Comparison of ENCODE assay signal across 9 cellular contexts in the genomic region with DNA sequence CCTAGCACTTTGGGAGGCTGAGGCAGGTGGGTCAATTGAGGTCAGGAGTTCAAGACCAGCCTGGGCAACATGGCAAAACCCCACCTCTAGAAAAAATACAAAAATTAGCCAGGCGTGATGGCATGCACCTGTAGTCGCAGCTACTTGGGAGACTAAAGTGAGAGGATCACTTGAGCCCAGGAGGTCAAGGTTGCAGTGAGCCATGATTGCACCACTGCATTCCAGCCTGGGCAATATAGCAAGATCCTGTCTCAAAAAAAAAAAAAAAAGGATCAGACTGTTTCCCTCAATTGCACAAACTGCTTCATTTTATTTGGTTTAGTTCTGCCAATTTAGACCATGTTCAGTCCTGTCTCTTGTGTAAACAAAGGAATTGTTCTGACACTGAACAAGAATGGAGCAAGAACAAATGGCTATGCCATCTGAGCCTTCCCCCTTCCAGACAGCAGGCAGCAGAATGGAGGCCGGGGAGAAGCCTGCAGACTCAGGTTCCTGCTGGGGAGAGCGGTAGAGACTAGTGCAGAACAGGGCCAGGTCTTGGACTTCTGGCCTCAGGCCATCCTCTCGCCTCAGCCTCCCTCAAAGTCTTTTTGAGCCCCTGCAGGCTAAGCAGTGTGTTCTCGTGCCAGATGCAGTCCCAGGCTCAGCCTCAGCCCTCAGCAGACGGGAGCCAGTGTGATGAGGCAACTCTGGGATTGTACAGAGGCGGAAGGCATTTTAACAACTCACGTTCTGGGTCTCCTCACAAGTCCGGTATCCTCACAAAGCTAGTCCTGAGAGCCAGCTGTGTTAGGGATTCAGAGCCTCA. TPM values are rescaled to one million over a fixed set of nuclear protein-coding genes. Genes with fewer than 3 reads are reported as not detected.
A peak's percentile ranks its signal among the peaks of the same experiment; 100 is the strongest.
DNase-seq lines count a peak whose midpoint lies in the region; ATAC-seq and TF ChIP-seq lines count a peak whose summit lies in the region.
"Had no signal": no experiment of that assay in that cellular context is flagged by ENCODE, and none has a peak within 500 bp of the region (broad histone marks: within the 10 kb centered on the region; RNA-seq: fewer than 3 reads in every experiment).

No MANE protein-coding gene starts in this region.

- peak overlapping the region; percentile 43 for H3K27ac Mint-ChIP-seq in activated CD8-positive, alpha-beta T cell treated with anti-CD3 and anti-CD28 coated beads, Interleukin-2, amount 10 ng/mL, durations not matched to agents 7 days and 5 days
- no peak overlapping the region for H3K27ac Mint-ChIP-seq in activated CD8-positive, alpha-beta T cell treated with anti-CD3 and anti-CD28 coated beads for 36 hours
- peak overlapping the region; percentile 70 for H3K27ac Mint-ChIP-seq in central memory CD8-positive, alpha-beta T cell (ENCODE audit: low read depth)

- ATAC-seq in activated CD8-positive, alpha-beta T cell treated with anti-CD3 and anti-CD28 coated beads, Interleukin-2, amount 10 ng/mL, durations not matched to agents 7 days and 5 days, result no peak
- ATAC-seq in activated CD8-positive, alpha-beta T cell treated with anti-CD3 and anti-CD28 coated beads for 36 hours, result no peak
- ATAC-seq in central memory CD8-positive, alpha-beta T cell (replicated peaks; ENCODE audit: extremely low read depth, poor library complexity, severe bottlenecking), result no peak
- ATAC-seq in right lobe of liver (peak in 3 of 4 donors; percentile 4 to 51 (median 31)), GM21576 (IDR thresholded peaks at IDR 0.05; ENCODE audit: unreplicated experiment) (no peak)

- intact Hi-C loops in activated CD8-positive, alpha-beta T cell treated with anti-CD3 and anti-CD28 coated beads for 36 hours (cut with micrococcal nuclease), result no loop called here
- intact Hi-C loops in right lobe of liver (cut with DNase I), result no loop called here

- no peaks in the 10 kb centered on the region for H3K9me3 Mint-ChIP-seq in activated CD8-positive, alpha-beta T cell treated with anti-CD3 and anti-CD28 coated beads, Interleukin-2, amount 10 ng/mL, durations not matched to agents 7 days and 5 days (ENCODE audit: insufficient read depth)
- H3K9me3 Mint-ChIP-seq in activated CD8-positive, alpha-beta T cell treated with anti-CD3 and anti-CD28 coated beads for 36 hours, result no peaks in the 10 kb centered on the region
- H3K9me3 Mint-ChIP-seq in central memory CD8-positive, alpha-beta T cell, result no peaks in the 10 kb centered on the region

- no peaks in the 10 kb centered on the region for H3K9me3 ChIP-seq in right lobe of liver

- H3K36me3 Mint-ChIP-seq in activated CD8-positive, alpha-beta T cell treated with anti-CD3 and anti-CD28 coated beads, Interleukin-2, amount 10 ng/mL, durations not matched to agents 7 days and 5 days (ENCODE audit: low read depth), result peaks cover 53% of the 10 kb centered on the region
- H3K36me3 Mint-ChIP-seq in activated CD8-positive, alpha-beta T cell treated with anti-CD3 and anti-CD28 coated beads for 36 hours (ENCODE audit: low read depth), result peaks cover 23% of the 10 kb centered on the region
- H3K36me3 Mint-ChIP-seq in central memory CD8-positive, alpha-beta T cell (ENCODE audit: insufficient read depth), result peaks cover 51% of the 10 kb centered on the region

- CTCF ChIA-PET in activated CD8-positive, alpha-beta T cell treated with anti-CD3 and anti-CD28 coated beads, Interleukin-2, amount 10 ng/mL, durations not matched to agents 7 days and 5 days (lab: Charles Lee), result no interaction called here
- CTCF ChIA-PET in activated CD8-positive, alpha-beta T cell treated with anti-CD3 and anti-CD28 coated beads for 36 hours (lab: Charles Lee), result no interaction called here

- H3K36me3 ChIP-seq in right lobe of liver, result peaks cover 0 to 33% (median 17%) of the 10 kb centered on the region in 4 donors

- TF ChIP-seq CTCF in activated CD8-positive, alpha-beta T cell treated with anti-CD3 and anti-CD28 coated beads for 36 hours (IDR thresholded peaks at IDR 0.05), result no peak
- TF ChIP-seq CTCF in right lobe of liver (IDR thresholded peaks at IDR 0.05), result no peak

- H3K4me1 ChIP-seq in right lobe of liver, result peaks cover 0 to 11% (median 0%) of the 10 kb centered on the region in 4 donors

- H3K27ac ChIP-seq in right lobe of liver (no peak overlapping the region), temporal lobe (ENCODE audit: low read depth, low read length) (peak overlapping the region; percentile 25)

- TF ChIP-seq POLR2A in right lobe of liver (IDR thresholded peaks at IDR 0.05), result no peak

- H3K4me3 Mint-ChIP-seq in activated CD8-positive, alpha-beta T cell treated with anti-CD3 and anti-CD28 coated beads, Interleukin-2, amount 10 ng/mL, durations not matched to agents 7 days and 5 days, result no peak overlapping the region
- no peak overlapping the region for H3K4me3 Mint-ChIP-seq in activated CD8-positive, alpha-beta T cell treated with anti-CD3 and anti-CD28 coated beads for 36 hours
- no peak overlapping the region for H3K4me3 Mint-ChIP-seq in central memory CD8-positive, alpha-beta T cell

- no peaks in the 10 kb centered on the region for H3K27me3 ChIP-seq in right lobe of liver

- WGBS in right lobe of liver (ENCODE audit: insufficient coverage, low coverage, low lambda C conversion rate, missing lambda C conversion rate), result 63% methylated on average over 5 of the region's 10 CpGs

- no peaks in the 10 kb centered on the region for H3K27me3 Mint-ChIP-seq in activated CD8-positive, alpha-beta T cell treated with anti-CD3 and anti-CD28 coated beads, Interleukin-2, amount 10 ng/mL, durations not matched to agents 7 days and 5 days (ENCODE audit: low read depth)
- H3K27me3 Mint-ChIP-seq in activated CD8-positive, alpha-beta T cell treated with anti-CD3 and anti-CD28 coated beads for 36 hours, result no peaks in the 10 kb centered on the region
- no peaks in the 10 kb centered on the region for H3K27me3 Mint-ChIP-seq in central memory CD8-positive, alpha-beta T cell

- DNase-seq in activated CD8-positive, alpha-beta T cell treated with anti-CD3 and anti-CD28 coated beads, Interleukin-2, amount 10 ng/mL, durations not matched to agents 7 days and 5 days, result no peak
- DNase-seq in activated CD8-positive, alpha-beta T cell treated with anti-CD3 and anti-CD28 coated beads for 36 hours, result no peak
- DNase-seq in central memory CD8-positive, alpha-beta T cell (ENCODE audit: low spot score in 2 of 2), result no peak
- DNase-seq in right lobe of liver (no peak), SKM-1 treated with dmso at 0.1 percent for 144 hours (lab: John Stamatoyannopoulos, UW; ENCODE audit: unreplicated experiment) (no peak), DMS153 treated with DMSO at 0.1 percent for 48 hours (lab: John Stamatoyannopoulos, UW; ENCODE audit: unreplicated experiment) (no peak)
- DNase-seq: SW 1271 had no signal

- POLR2A ChIA-PET in activated CD8-positive, alpha-beta T cell treated with anti-CD3 and anti-CD28 coated beads, Interleukin-2, amount 10 ng/mL, durations not matched to agents 7 days and 5 days (lab: Charles Lee), result interaction anchor here (11.0 kb wide), 1 partner anchor 16 kb away, joined by 158 read pairs; the partner anchor contains the start of gene HNRNPH1
- POLR2A ChIA-PET in activated CD8-positive, alpha-beta T cell treated with anti-CD3 and anti-CD28 coated beads for 36 hours (lab: Charles Lee), result no interaction called here

- no peak overlapping the region for H3K4me3 ChIP-seq in right lobe of liver

- H3K4me1 Mint-ChIP-seq in activated CD8-positive, alpha-beta T cell treated with anti-CD3 and anti-CD28 coated beads, Interleukin-2, amount 10 ng/mL, durations not matched to agents 7 days and 5 days (ENCODE audit: low read depth), result peaks cover 33% of the 10 kb centered on the region
- H3K4me1 Mint-ChIP-seq in activated CD8-positive, alpha-beta T cell treated with anti-CD3 and anti-CD28 coated beads for 36 hours (ENCODE audit: low read depth), result peaks cover 23% of the 10 kb centered on the region
- H3K4me1 Mint-ChIP-seq in central memory CD8-positive, alpha-beta T cell, result peaks cover 21% of the 10 kb centered on the region

RNA-seq across cellular contexts. Expression of gene HNRNPH1, which starts 18.2 kb away (rescaled TPM):
- 100 to 1,000 TPM; 869 to 884 TPM for total RNA-seq in activated CD8-positive, alpha-beta T cell treated with anti-CD3 and anti-CD28 coated beads, Interleukin-2, amount 10 ng/mL, durations not matched to agents 7 days and 5 days
- 100 to 1,000 TPM; 706 to 709 TPM for total RNA-seq in activated CD8-positive, alpha-beta T cell treated with anti-CD3 and anti-CD28 coated beads for 36 hours
- total RNA-seq in right lobe of liver (100 to 1,000 TPM; 140 to 305 (median 219) TPM), temporal lobe (448 TPM)

RNA-seq across cellular contexts. Expression of gene RUFY1, which starts 54.9 kb away (rescaled TPM):
- 10 to 100 TPM; 43.4 to 46.3 TPM for total RNA-seq in activated CD8-positive, alpha-beta T cell treated with anti-CD3 and anti-CD28 coated beads, Interleukin-2, amount 10 ng/mL, durations not matched to agents 7 days and 5 days
- total RNA-seq in activated CD8-positive, alpha-beta T cell treated with anti-CD3 and anti-CD28 coated beads for 36 hours, result 10 to 100 TPM; 22.5 to 24.7 TPM
- total RNA-seq in right lobe of liver, result 10 to 100 TPM; 17.6 to 24.2 (median 19.5) TPM
- total RNA-seq in temporal lobe, result 20.2 TPM

Comparison
In these comparisons a context has a peak if more than half of its experiments do, and no peak if none do; other contexts are left out.
1. ATAC-seq: peak in right lobe of liver (3 of 4); none in activated CD8-positive, alpha-beta T cell treated with anti-CD3 and anti-CD28 coated beads, Interleukin-2, amount 10 ng/mL, durations not matched to agents 7 days and 5 days (single experiment), activated CD8-positive, alpha-beta T cell treated with anti-CD3 and anti-CD28 coated beads for 36 hours (single experiment), central memory CD8-positive, alpha-beta T cell (single experiment) and GM21576 (single experiment).